In the genomic region with DNA sequence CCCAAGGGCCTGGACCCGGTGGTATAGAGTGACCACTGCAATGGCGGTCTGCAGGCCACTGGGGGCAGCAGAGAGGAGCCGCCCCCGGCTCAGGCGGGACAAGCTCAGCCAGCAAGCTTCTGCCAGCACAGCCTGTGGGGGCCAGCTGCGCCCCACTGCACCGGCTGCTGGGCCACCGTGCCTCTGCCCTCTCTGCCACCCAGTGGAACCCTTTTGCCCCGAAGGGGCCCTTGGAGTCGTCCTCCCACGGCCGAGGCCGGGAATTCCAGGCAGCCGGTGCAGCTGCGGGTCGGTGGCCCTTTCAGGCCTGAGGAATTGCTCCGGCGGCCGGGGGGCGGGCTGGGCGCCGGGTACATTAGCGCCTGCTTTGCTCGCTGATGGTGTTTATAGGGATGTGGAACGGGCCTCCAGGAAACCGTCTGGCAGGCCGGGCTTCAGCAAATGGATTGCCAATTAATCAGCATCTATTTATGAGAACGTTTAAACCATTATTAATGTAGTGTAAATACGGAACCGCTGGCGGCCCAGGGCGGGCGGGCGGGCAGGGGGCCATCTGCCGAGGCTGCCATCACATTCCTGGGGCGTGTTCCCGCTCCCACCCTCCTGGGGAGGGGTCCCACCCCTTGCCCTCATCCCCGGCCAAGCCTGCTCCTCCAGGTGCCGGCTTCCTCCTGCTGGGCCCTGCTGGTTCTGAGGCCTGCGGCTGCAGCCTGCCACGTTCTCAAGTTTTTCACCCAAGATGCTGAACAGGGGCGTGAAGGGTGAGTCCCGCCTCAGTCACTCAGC, we compare ENCODE assay signal across 8 cellular contexts.
A peak's percentile ranks its signal among the peaks of the same experiment; 100 is the strongest.
DNase-seq lines count a peak whose midpoint lies in the region; ATAC-seq and TF ChIP-seq lines count a peak whose summit lies in the region.

No MANE protein-coding gene starts in this region.

- H3K4me1 ChIP-seq in mucosa of descending colon (ENCODE audit: low read depth) = no peaks in the 10 kb centered on the region

- intact Hi-C loops in mucosa of descending colon (cut with DNase I, micrococcal nuclease) = no loop called here

- H3K36me3 ChIP-seq in GM06990 (ENCODE audit: control insufficient read depth, insufficient read depth, low read length) (no peaks in the 10 kb centered on the region), mucosa of descending colon (ENCODE audit: low read depth) (no peaks in the 10 kb centered on the region)

- TF ChIP-seq CTCF in GM06990 (IDR thresholded peaks at IDR 0.05; ENCODE audit: insufficient read depth, low read length, poor library complexity, severe bottlenecking) (peak; percentile 59), epithelial cell of esophagus (IDR thresholded peaks at IDR 0.05; ENCODE audit: insufficient read depth, low read depth, low read length, missing control alignments) (peak; percentile 50), mucosa of descending colon (IDR thresholded peaks at IDR 0.05) (peak; percentile 71)

- peak; percentile 43 for DNase-seq in GM06990 (ENCODE audit: extremely low read depth, insufficient read length)
- DNase-seq in Jurkat, Clone E6-1 (ENCODE audit: low read depth, low spot score) = peak; percentile 1
- DNase-seq in activated CD4-positive, CD25-positive, alpha-beta regulatory T cell treated with anti-CD3 and anti-CD28 coated beads, Interleukin-2, amount 50 U/mL, for 72 hours = peak; percentile 56
- peak; percentile 32 for DNase-seq in epithelial cell of esophagus (ENCODE audit: low read depth)
- DNase-seq in mucosa of descending colon = peak; percentile 31 to 57 (median 52)
- peak; percentile 30 for DNase-seq in superior temporal gyrus (ENCODE audit: extremely low spot score)
- DNase-seq in amniotic stem cell (lab: John Stamatoyannopoulos, UW) = no peak
- no peak for DNase-seq in NCI-H1105 (lab: John Stamatoyannopoulos, UW)

- peak; percentile 86 for ATAC-seq in mucosa of descending colon

- H3K4me3 ChIP-seq in GM06990 (replicated peaks; ENCODE audit: low read depth, low read length) (no peak overlapping the region), epithelial cell of esophagus (ENCODE audit: low read length) (no peak overlapping the region), mucosa of descending colon (no peak overlapping the region)
- no peak overlapping the region for H3K4me3 ChIP-seq in Jurkat, Clone E6-1 (ENCODE audit: low read length)

- H3K27me3 ChIP-seq in GM06990 (replicated peaks; ENCODE audit: control insufficient read depth, insufficient read depth, low read length) = no peaks in the 10 kb centered on the region; the same call in 1 of the 2 replicates

- H3K9me3 ChIP-seq in mucosa of descending colon = no peaks in the 10 kb centered on the region

Comparison
In these comparisons a context has a peak if more than half of its experiments do, and no peak if none do; other contexts are left out.
1. DNase-seq: peak in GM06990 (single experiment), Jurkat, Clone E6-1 (single experiment), activated CD4-positive, CD25-positive, alpha-beta regulatory T cell treated with anti-CD3 and anti-CD28 coated beads, Interleukin-2, amount 50 U/mL, for 72 hours (single experiment), epithelial cell of esophagus (single experiment), mucosa of descending colon (3 of 3) and superior temporal gyrus (single experiment); none in amniotic stem cell (single experiment) and NCI-H1105 (single experiment).
2. Peak in every context shown above with its lines, with median percentiles within 50 percentile points of each other: CTCF ChIP-seq.